Comparison of ENCODE assay signal across 1 cellular context in the genomic region with DNA sequence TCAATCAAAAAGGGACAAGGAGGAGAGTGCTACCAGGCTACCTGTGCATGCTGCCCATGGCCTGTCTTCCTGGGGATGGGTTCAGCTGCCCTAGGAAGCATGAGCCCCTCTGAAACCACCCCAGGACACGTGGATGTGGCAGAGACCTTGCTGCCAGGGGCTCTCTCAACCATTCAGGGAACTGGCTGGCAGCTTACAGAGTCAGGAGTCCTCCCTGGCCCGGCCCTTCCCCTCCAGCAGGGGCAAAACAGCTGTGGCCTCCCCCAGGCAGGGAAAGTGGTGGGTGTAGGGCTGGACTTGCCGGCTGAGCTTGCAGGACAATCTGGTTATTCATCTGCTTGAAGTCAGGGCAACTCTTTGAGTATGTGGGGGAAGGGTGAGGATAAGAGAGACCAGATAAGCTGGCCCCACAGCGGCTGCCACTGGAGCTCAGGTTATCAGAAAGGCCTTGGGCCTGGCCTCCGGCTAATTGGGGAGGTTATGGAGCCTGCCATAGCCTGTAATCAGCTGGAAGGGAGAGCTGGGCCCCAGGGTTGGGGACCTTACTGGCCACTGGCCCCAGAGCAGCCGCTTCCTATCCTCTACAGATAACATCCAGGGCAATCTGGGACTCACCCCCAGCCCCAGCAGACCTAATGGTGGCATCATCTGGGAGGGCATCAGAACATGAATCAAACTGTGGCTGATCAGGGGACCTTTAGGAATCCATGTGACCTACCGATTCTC.
A peak's percentile ranks its signal among the peaks of the same experiment; 100 is the strongest.
TF ChIP-seq lines count a peak whose summit lies in the region.

No MANE protein-coding gene starts in this region.

TF ChIP-seq in IMR-90, 13 proteins besides CTCF, POLR2A, EP300 and RAD21:
- peak; percentile 17; the same call in 1 of the 2 replicates for TF ChIP-seq SMC3 (IDR thresholded peaks at IDR 0.05; ENCODE audit: low read depth, low read length)
- TF ChIP-seq, protein P1, sequence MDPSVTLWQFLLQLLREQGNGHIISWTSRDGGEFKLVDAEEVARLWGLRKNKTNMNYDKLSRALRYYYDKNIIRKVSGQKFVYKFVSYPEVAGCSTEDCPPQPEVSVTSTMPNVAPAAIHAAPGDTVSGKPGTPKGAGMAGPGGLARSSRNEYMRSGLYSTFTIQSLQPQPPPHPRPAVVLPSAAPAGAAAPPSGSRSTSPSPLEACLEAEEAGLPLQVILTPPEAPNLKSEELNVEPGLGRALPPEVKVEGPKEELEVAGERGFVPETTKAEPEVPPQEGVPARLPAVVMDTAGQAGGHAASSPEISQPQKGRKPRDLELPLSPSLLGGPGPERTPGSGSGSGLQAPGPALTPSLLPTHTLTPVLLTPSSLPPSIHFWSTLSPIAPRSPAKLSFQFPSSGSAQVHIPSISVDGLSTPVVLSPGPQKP (IDR thresholded peaks at IDR 0.05; ENCODE audit: borderline replicate concordance, low read depth, low read length) = no peak
